Comparison of ENCODE assay signal across 8 cellular contexts in the genomic region with DNA sequence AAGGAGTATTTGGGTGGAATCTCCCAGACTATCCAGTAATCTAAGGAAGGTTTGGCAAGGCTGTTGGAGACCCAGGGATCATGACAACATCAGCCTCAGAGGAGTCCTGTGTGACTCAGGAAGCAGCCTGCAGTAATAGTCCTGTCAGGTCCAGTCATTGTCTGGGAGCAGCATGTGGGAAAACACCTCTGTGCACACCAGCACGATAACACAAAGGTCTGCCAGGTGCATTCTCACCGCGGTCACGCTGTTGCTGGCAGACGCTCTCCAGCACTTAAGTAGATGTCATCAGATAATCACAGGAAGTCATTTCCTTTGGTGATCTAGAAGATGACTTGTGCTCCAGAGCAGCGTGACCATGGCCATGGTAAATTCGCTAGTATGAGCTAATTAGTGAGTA.
A peak's percentile ranks its signal among the peaks of the same experiment; 100 is the strongest.
DNase-seq lines count a peak whose midpoint lies in the region; ATAC-seq, FAIRE-seq and TF ChIP-seq lines count a peak whose summit lies in the region.

No MANE protein-coding gene starts in this region.

- H3K27me3 ChIP-seq in BLaER1 treated with 17β-estradiol and CSF1 and Interleukin-3, amounts not matched to agents 10 nM and 100 nM: no peaks in the 10 kb centered on the region
- H3K27me3 ChIP-seq in bronchial epithelial cell (ENCODE audit: control insufficient read depth, insufficient read depth, low read length) (no peaks in the 10 kb centered on the region), uterus (no peaks in the 10 kb centered on the region)

- H3K9me3 ChIP-seq in BLaER1 treated with 17β-estradiol and CSF1 and Interleukin-3, amounts not matched to agents 10 nM and 100 nM (replicated peaks in 1 of 11): peaks cover 0 to 14% (median 5%) of the 10 kb centered on the region in 11 experiments; a peak in 9 of 22 replicates
- no peaks in the 10 kb centered on the region for H3K9me3 ChIP-seq in uterus

- no peak overlapping the region for H3K4me3 ChIP-seq in BLaER1 treated with 17β-estradiol and CSF1 and Interleukin-3, amounts not matched to agents 10 nM and 100 nM
- H3K4me3 ChIP-seq in bronchial epithelial cell (ENCODE audit: low read depth, low read length) (no peak overlapping the region), uterus (no peak overlapping the region)

- H3K9ac ChIP-seq in BLaER1 treated with 17β-estradiol and CSF1 and Interleukin-3, amounts not matched to agents 10 nM and 100 nM: no peak overlapping the region

- peak; percentile 46 for DNase-seq in NCI-H510A treated with DMSO at 0.1 percent for 48 hours (lab: John Stamatoyannopoulos, UW)
- peak; percentile 88 for DNase-seq in bronchial epithelial cell (ENCODE audit: low read depth)
- DNase-seq in T1000 (lab: John Stamatoyannopoulos, UW): no peak
- DNase-seq in uterus: no peak
- no peak for DNase-seq in SHP77 treated with DMSO at 0.1 percent for 48 hours (lab: John Stamatoyannopoulos, UW)

- peak overlapping the region in 7 of 11 experiments; percentile 61 to 88 (median 79); a peak in 11 of 22 replicates for H3K27ac ChIP-seq in BLaER1 treated with 17β-estradiol and CSF1 and Interleukin-3, amounts not matched to agents 10 nM and 100 nM
- no peak overlapping the region for H3K27ac ChIP-seq in uterus

- H3K4me2 ChIP-seq in BLaER1 treated with 17β-estradiol and CSF1 and Interleukin-3, amounts not matched to agents 10 nM and 100 nM: peak overlapping the region; percentile 40 to 85 (median 65)

- no peaks in the 10 kb centered on the region for H4K20me1 ChIP-seq in BLaER1 treated with 17β-estradiol and CSF1 and Interleukin-3, amounts not matched to agents 10 nM and 100 nM

- TF ChIP-seq CTCF in bronchial epithelial cell (IDR thresholded peaks at IDR 0.05; ENCODE audit: insufficient read depth, low read length, severe bottlenecking): no peak
- no peak for TF ChIP-seq CTCF in uterus (IDR thresholded peaks at IDR 0.05)

- TF ChIP-seq POLR2A in uterus (IDR thresholded peaks at IDR 0.05): no peak

- peak; percentile 97 for FAIRE-seq in bronchial epithelial cell (lab: Jason Lieb, UNC)

- ATAC-seq in GM19463 (IDR thresholded peaks at IDR 0.05; ENCODE audit: unreplicated experiment) (peak; percentile 81), HG02840 (IDR thresholded peaks at IDR 0.05; ENCODE audit: low FRiP score, unreplicated experiment) (no peak)

- no peaks in the 10 kb centered on the region for H3K36me3 ChIP-seq in BLaER1 treated with 17β-estradiol and CSF1 and Interleukin-3, amounts not matched to agents 10 nM and 100 nM
- no peaks in the 10 kb centered on the region for H3K36me3 ChIP-seq in bronchial epithelial cell (ENCODE audit: control insufficient read depth, insufficient read depth, low read length)
- no peaks in the 10 kb centered on the region for H3K36me3 ChIP-seq in uterus

- peaks cover 27 to 89% (median 41%) of the 10 kb centered on the region in 10 experiments for H3K4me1 ChIP-seq in BLaER1 treated with 17β-estradiol and CSF1 and Interleukin-3, amounts not matched to agents 10 nM and 100 nM
- H3K4me1 ChIP-seq in uterus: no peaks in the 10 kb centered on the region

- intact Hi-C loops in uterus (cut with DNase I; ENCODE audit: low total_unique reads): no loop called here

Comparison
In these comparisons a context has a peak if more than half of its experiments do, and no peak if none do; other contexts are left out.
1. H3K27ac ChIP-seq: peak in BLaER1 treated with 17β-estradiol and CSF1 and Interleukin-3, amounts not matched to agents 10 nM and 100 nM (7 of 11); none in uterus (0 of 2).
2. DNase-seq: peak in NCI-H510A treated with DMSO at 0.1 percent for 48 hours (single experiment) and bronchial epithelial cell (single experiment); none in T1000 (single experiment), uterus (0 of 2) and SHP77 treated with DMSO at 0.1 percent for 48 hours (single experiment).